ENCODE assay signal across 1 cellular context in genomic region chr3:48716982-48717746, GRCh38.
TF ChIP-seq lines count a peak whose summit lies in the region.

IP6K2 (minus strand) TSS chr3:48717221; CDS start chr3:48695291, 21,930 bp downstream.

TF ChIP-seq in GM12878, 131 proteins besides CTCF, POLR2A, EP300 and RAD21 (continued from another document and continues in another):
- TF ChIP-seq, protein P1, sequence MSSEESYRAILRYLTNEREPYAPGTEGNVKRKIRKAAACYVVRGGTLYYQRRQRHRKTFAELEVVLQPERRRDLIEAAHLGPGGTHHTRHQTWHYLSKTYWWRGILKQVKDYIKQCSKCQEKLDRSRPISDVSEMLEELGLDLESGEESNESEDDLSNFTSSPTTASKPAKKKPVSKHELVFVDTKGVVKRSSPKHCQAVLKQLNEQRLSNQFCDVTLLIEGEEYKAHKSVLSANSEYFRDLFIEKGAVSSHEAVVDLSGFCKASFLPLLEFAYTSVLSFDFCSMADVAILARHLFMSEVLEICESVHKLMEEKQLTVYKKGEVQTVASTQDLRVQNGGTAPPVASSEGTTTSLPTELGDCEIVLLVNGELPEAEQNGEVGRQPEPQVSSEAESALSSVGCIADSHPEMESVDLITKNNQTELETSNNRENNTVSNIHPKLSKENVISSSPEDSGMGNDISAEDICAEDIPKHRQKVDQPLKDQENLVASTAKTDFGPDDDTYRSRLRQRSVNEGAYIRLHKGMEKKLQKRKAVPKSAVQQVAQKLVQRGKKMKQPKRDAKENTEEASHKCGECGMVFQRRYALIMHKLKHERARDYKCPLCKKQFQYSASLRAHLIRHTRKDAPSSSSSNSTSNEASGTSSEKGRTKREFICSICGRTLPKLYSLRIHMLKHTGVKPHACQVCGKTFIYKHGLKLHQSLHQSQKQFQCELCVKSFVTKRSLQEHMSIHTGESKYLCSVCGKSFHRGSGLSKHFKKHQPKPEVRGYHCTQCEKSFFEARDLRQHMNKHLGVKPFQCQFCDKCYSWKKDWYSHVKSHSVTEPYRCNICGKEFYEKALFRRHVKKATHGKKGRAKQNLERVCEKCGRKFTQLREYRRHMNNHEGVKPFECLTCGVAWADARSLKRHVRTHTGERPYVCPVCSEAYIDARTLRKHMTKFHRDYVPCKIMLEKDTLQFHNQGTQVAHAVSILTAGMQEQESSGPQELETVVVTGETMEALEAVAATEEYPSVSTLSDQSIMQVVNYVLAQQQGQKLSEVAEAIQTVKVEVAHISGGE (CRISPR knock-in tag; IDR thresholded peaks at IDR 0.05), result no peak
- TF ChIP-seq TCF7 (IDR thresholded peaks at IDR 0.05; ENCODE audit: borderline replicate concordance) (no peak), KLF5 (IDR thresholded peaks at IDR 0.05; ENCODE audit: partially characterized antibody) (no peak), ZNF687 (IDR thresholded peaks at IDR 0.05) (no peak), CREB1 (IDR thresholded peaks at IDR 0.05; ENCODE audit: low read depth) (peak; percentile 75; the same call in 1 of the 2 replicates), ETV6 (conservative IDR thresholded peaks at IDR 0.05 in 1 of 2, IDR thresholded peaks at IDR 0.05 in 1 of 2; ENCODE audit: borderline replicate concordance in 1 of 2, low read depth in 1 of 2) (no peak), FOXK2 (IDR thresholded peaks at IDR 0.05) (0 out of 2 replicates have a peak, but pooled peaks have one; percentile 13), ZNF24 (IDR thresholded peaks at IDR 0.05) (no peak), NKRF (conservative IDR thresholded peaks at IDR 0.05) (peak; percentile 69), DPF2 (IDR thresholded peaks at IDR 0.05) (no peak), CBFB (IDR thresholded peaks at IDR 0.05; ENCODE audit: low read depth) (peak; percentile 72; the same call in 1 of the 2 replicates), YBX1 (IDR thresholded peaks at IDR 0.05) (no peak), NFIC (IDR thresholded peaks at IDR 0.05; ENCODE audit: low read depth, low read length) (no peak), MXI1 (IDR thresholded peaks at IDR 0.05; ENCODE audit: low read depth, low read length) (peak; percentile 77; the same call in 1 of the 2 replicates), SUPT20H (IDR thresholded peaks at IDR 0.05; ENCODE audit: borderline replicate concordance, control insufficient read depth, low read depth, low read length) (no peak), MTA3 (IDR thresholded peaks at IDR 0.05; ENCODE audit: borderline replicate concordance, low read length) (no peak), ESRRA (IDR thresholded peaks at IDR 0.05; ENCODE audit: low read length) (no peak), NBN (IDR thresholded peaks at IDR 0.05) (no peak), LARP7 (IDR thresholded peaks at IDR 0.05) (no peak), ZNF207 (IDR thresholded peaks at IDR 0.05; ENCODE audit: borderline replicate concordance) (no peak), BCLAF1 (IDR thresholded peaks at IDR 0.05) (no peak), E2F4 (IDR thresholded peaks at IDR 0.05; ENCODE audit: low read depth, low read length) (no peak), PRDM15 (CRISPR knock-in tag; IDR thresholded peaks at IDR 0.05) (no peak), SP1 (IDR thresholded peaks at IDR 0.05; ENCODE audit: low read depth, low read length) (peak; percentile 89), CBX5 (IDR thresholded peaks at IDR 0.05; ENCODE audit: low read depth) (no peak), ZZZ3 (IDR thresholded peaks at IDR 0.05; ENCODE audit: control insufficient read depth, insufficient read length, low read depth) (no peak), IRF4 (IDR thresholded peaks at IDR 0.05; ENCODE audit: low read depth, low read length) (no peak), STAT3 (IDR thresholded peaks at IDR 0.05; ENCODE audit: low read depth, low read length) (no peak), GATAD2B (conservative IDR thresholded peaks at IDR 0.05; ENCODE audit: low read depth) (no peak), ZNF217 (IDR thresholded peaks at IDR 0.05) (no peak), RBBP5 (conservative IDR thresholded peaks at IDR 0.05) (no peak), NFYA (IDR thresholded peaks at IDR 0.05; ENCODE audit: borderline replicate concordance, low read depth, low read length) (no peak)
- TF ChIP-seq, protein P2, sequence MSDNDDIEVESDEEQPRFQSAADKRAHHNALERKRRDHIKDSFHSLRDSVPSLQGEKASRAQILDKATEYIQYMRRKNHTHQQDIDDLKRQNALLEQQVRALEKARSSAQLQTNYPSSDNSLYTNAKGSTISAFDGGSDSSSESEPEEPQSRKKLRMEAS (IDR thresholded peaks at IDR 0.05; ENCODE audit: low read depth, low read length), result no peak
- TF ChIP-seq, protein P3, sequence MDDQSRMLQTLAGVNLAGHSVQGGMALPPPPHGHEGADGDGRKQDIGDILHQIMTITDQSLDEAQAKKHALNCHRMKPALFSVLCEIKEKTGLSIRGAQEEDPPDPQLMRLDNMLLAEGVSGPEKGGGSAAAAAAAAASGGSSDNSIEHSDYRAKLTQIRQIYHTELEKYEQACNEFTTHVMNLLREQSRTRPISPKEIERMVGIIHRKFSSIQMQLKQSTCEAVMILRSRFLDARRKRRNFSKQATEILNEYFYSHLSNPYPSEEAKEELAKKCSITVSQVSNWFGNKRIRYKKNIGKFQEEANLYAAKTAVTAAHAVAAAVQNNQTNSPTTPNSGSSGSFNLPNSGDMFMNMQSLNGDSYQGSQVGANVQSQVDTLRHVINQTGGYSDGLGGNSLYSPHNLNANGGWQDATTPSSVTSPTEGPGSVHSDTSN (IDR thresholded peaks at IDR 0.05; ENCODE audit: insufficient replicate concordance, low read depth, low read length), result no peak
- TF ChIP-seq, protein P4, sequence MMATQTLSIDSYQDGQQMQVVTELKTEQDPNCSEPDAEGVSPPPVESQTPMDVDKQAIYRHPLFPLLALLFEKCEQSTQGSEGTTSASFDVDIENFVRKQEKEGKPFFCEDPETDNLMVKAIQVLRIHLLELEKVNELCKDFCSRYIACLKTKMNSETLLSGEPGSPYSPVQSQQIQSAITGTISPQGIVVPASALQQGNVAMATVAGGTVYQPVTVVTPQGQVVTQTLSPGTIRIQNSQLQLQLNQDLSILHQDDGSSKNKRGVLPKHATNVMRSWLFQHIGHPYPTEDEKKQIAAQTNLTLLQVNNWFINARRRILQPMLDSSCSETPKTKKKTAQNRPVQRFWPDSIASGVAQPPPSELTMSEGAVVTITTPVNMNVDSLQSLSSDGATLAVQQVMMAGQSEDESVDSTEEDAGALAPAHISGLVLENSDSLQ (IDR thresholded peaks at IDR 0.05), result peak; percentile 65; the same call in 1 of the 2 replicates
- TF ChIP-seq, protein P5, sequence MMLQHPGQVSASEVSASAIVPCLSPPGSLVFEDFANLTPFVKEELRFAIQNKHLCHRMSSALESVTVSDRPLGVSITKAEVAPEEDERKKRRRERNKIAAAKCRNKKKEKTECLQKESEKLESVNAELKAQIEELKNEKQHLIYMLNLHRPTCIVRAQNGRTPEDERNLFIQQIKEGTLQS (IDR thresholded peaks at IDR 0.05; ENCODE audit: borderline replicate concordance, extremely low read depth, low read depth, low read length), result no peak
- TF ChIP-seq, protein P6, sequence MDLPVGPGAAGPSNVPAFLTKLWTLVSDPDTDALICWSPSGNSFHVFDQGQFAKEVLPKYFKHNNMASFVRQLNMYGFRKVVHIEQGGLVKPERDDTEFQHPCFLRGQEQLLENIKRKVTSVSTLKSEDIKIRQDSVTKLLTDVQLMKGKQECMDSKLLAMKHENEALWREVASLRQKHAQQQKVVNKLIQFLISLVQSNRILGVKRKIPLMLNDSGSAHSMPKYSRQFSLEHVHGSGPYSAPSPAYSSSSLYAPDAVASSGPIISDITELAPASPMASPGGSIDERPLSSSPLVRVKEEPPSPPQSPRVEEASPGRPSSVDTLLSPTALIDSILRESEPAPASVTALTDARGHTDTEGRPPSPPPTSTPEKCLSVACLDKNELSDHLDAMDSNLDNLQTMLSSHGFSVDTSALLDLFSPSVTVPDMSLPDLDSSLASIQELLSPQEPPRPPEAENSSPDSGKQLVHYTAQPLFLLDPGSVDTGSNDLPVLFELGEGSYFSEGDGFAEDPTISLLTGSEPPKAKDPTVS (IDR thresholded peaks at IDR 0.05; ENCODE audit: low read depth, low read length), result no peak
